ENCODE assay signal across 8 cellular contexts in the genomic region with DNA sequence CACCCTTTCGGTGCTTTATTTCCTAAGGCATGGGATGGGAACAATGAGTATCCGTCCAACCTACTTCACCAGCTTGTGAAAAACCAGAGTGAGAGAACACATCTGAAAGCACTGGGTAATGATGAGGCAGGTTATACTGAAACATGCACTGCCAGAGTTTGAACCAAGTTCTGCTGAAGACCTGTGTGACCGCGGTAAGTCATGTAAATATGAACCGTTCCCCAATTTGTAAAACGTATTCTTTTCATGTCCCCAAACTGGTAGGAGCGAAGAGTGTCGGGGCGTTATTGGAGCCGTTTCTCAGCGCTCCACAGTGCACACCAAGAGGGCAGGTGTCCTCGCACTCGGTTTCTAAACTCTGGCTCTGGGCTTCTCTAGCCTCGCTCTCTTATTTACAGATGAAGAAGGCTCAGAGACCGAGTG. TPM values are rescaled to one million over a fixed set of nuclear protein-coding genes. Genes with fewer than 3 reads are reported as not detected.
DNase-seq lines count a peak whose midpoint lies in the region; ATAC-seq and TF ChIP-seq lines count a peak whose summit lies in the region.

No MANE protein-coding gene starts in this region.

- TF ChIP-seq POLR2A in breast epithelium (IDR thresholded peaks at IDR 0.05) (no peak), right lobe of liver (IDR thresholded peaks at IDR 0.05) (no peak)

- CTCF ChIA-PET in MCF 10A (lab: Yijun Ruan, JAX) = interaction anchor here (0.6 to 1.3 kb wide), 11 partner anchors 10 to 639 kb away, joined by 3 to 7 read pairs (median 4); a partner anchor contains a TSS

- TF ChIP-seq CTCF in breast epithelium (IDR thresholded peaks at IDR 0.05) (no peak), MCF 10A (IDR thresholded peaks at IDR 0.05; ENCODE audit: unreplicated experiment) (no peak), brain microvascular endothelial cell (IDR thresholded peaks at IDR 0.05; ENCODE audit: low read depth, low read length, missing control alignments) (no peak), right lobe of liver (IDR thresholded peaks at IDR 0.05) (no peak)

- H3K9me3 ChIP-seq in breast epithelium (no peaks in the 10 kb centered on the region), right lobe of liver (no peaks in the 10 kb centered on the region)

- H3K4me3 ChIP-seq in breast epithelium (peak overlapping the region; percentile 82 to 91 (median 87)), brain microvascular endothelial cell (ENCODE audit: low read depth, low read length) (peak overlapping the region; percentile 53), right lobe of liver (peak overlapping the region; percentile 47 to 92 (median 85)), urinary bladder (ENCODE audit: low read depth, low read length) (peak overlapping the region; percentile 29)

- H3K27ac Mint-ChIP-seq in MCF 10A (ENCODE audit: low read depth, unreplicated experiment) = no peak overlapping the region

- H3K36me3 ChIP-seq in breast epithelium = no peaks in the 10 kb centered on the region
- peaks cover 20% of the 10 kb centered on the region for H3K36me3 ChIP-seq in brain microvascular endothelial cell (replicated peaks)
- H3K36me3 ChIP-seq in right lobe of liver = peaks cover 0 to 26% (median 9%) of the 10 kb centered on the region in 4 donors
- H3K36me3 ChIP-seq in urinary bladder (ENCODE audit: insufficient read depth) = peaks cover 7% of the 10 kb centered on the region

- H3K4me1 ChIP-seq in breast epithelium = peaks cover 0 to 5% of the 10 kb centered on the region in 2 donors
- peaks cover 0 to 7% (median 2%) of the 10 kb centered on the region in 4 donors for H3K4me1 ChIP-seq in right lobe of liver
- H3K4me1 ChIP-seq in urinary bladder (ENCODE audit: insufficient read depth) = no peaks in the 10 kb centered on the region

- no peaks in the 10 kb centered on the region for H3K27me3 Mint-ChIP-seq in MCF 10A (ENCODE audit: insufficient read depth, unreplicated experiment)

- H3K27me3 ChIP-seq in breast epithelium (no peaks in the 10 kb centered on the region), brain microvascular endothelial cell (replicated peaks) (no peaks in the 10 kb centered on the region), right lobe of liver (no peaks in the 10 kb centered on the region)

- H3K4me1 Mint-ChIP-seq in MCF 10A (ENCODE audit: insufficient read depth, unreplicated experiment) = peaks cover 6% of the 10 kb centered on the region

- DNase-seq in breast epithelium (ENCODE audit: low spot score in 2 of 2) (no peak), MCF 10A (ENCODE audit: unreplicated experiment) (no peak), brain microvascular endothelial cell (no peak), right lobe of liver (no peak), RKO (ENCODE audit: low spot score) (no peak)

- 72% methylated on average over 15 of the region's 15 CpGs for WGBS in right lobe of liver (ENCODE audit: insufficient coverage, low coverage, low lambda C conversion rate, missing lambda C conversion rate)
- WGBS in urinary bladder = 77% methylated on average over 15 of the region's 15 CpGs

- H3K36me3 Mint-ChIP-seq in MCF 10A (ENCODE audit: insufficient read depth, unreplicated experiment) = peaks cover 34% of the 10 kb centered on the region

- peak overlapping the region; percentile 84 to 89 for H3K27ac ChIP-seq in breast epithelium
- no peak overlapping the region for H3K27ac ChIP-seq in brain microvascular endothelial cell
- H3K27ac ChIP-seq in right lobe of liver = peak overlapping the region in 2 of 3 donors; percentile 16 to 61
- no peak overlapping the region for H3K27ac ChIP-seq in urinary bladder (ENCODE audit: low read depth)

- in situ Hi-C loops in brain microvascular endothelial cell (cut with HindIII; ENCODE audit: low pct_ligation_motif_present, low sequenced_read_pairs) = no loop called here

- no peak overlapping the region for H3K4me3 Mint-ChIP-seq in MCF 10A (ENCODE audit: unreplicated experiment)

- H3K9me3 Mint-ChIP-seq in MCF 10A (ENCODE audit: unreplicated experiment) = no peaks in the 10 kb centered on the region

- BruUV-seq in MCF 10A (replicated peaks; lab: Mats Ljungman, UMichigan) = no TSS peak

- intact Hi-C loops in breast epithelium (cut with DNase I; ENCODE audit: low total_unique reads) (no loop called here), MCF 10A (cut with micrococcal nuclease) (no loop called here), right lobe of liver (cut with DNase I) (no loop called here)

- POLR2A ChIA-PET in MCF 10A (lab: Yijun Ruan, JAX) = interaction anchor here (0.6 to 3.4 kb wide), 2 partner anchors 51 to 147 kb away, joined by 3 to 19 read pairs; a partner anchor contains a TSS

- ATAC-seq in right lobe of liver = peak in 1 of 4 donors; percentile 34
- no peak for ATAC-seq in GM18520 (IDR thresholded peaks at IDR 0.05; ENCODE audit: unreplicated experiment)
- ATAC-seq in HG03045 (IDR thresholded peaks at IDR 0.05; ENCODE audit: unreplicated experiment) = no peak

RNA-seq across cellular contexts. Expression of a gene that starts 0.8 kb away (rescaled TPM):
- total RNA-seq in breast epithelium = 10 to 100 TPM; 39.8 to 58.8 (median 42.3) TPM
- total RNA-seq in MCF 10A (2022) = 44.5 and 46.8 TPM in 2 replicates
- 10 to 100 TPM; 12.0 to 16.5 (median 14.3) TPM for total RNA-seq in right lobe of liver
- total RNA-seq in urinary bladder = 33.9 TPM
- 48.3 TPM for polyA plus RNA-seq in urinary bladder

RNA-seq across cellular contexts. Expression of a gene that starts 33.3 kb away (rescaled TPM):
- total RNA-seq in breast epithelium = not detected
- total RNA-seq in MCF 10A (2022) = not detected in 2 replicates
- total RNA-seq in right lobe of liver = 1 to 10 TPM in 1 of 6 experiments, under 1 TPM in 5; 0.30 to 5.6 (median 0.60) TPM
- 29.9 TPM for total RNA-seq in urinary bladder
- not detected for polyA plus RNA-seq in urinary bladder

Comparison
In these comparisons a context has a peak if more than half of its experiments do, and no peak if none do; other contexts are left out.
1. H3K27ac ChIP-seq: peak in breast epithelium (2 of 2) and right lobe of liver (2 of 3); none in brain microvascular endothelial cell (single experiment) and urinary bladder (single experiment).
2. H3K4me3 ChIP-seq: peak in every context shown above with its lines; median percentile 87 in breast epithelium; 85 in right lobe of liver; 53 in brain microvascular endothelial cell; 29 in urinary bladder.